In genomic region chr13:28601581-28601980, GRCh38 we compare ENCODE assay signal across 19 cellular contexts. TPM values are rescaled to one million over a fixed set of nuclear protein-coding genes. Genes with fewer than 3 reads are reported as not detected.
DNase-seq lines count a peak whose midpoint lies in the region; ATAC-seq and TF ChIP-seq lines count a peak whose summit lies in the region.
"Had no signal": no experiment of that assay in that cellular context is flagged by ENCODE, and none has a peak within 500 bp of the region (broad histone marks: within the 10 kb centered on the region; RNA-seq: fewer than 3 reads in every experiment).

No MANE protein-coding gene starts in this region.

- H3K36me3 Mint-ChIP-seq in activated CD8-positive, alpha-beta memory T cell treated with anti-CD3 and anti-CD28 coated beads, Interleukin-2, amount 10 ng/mL, durations not matched to agents 7 days and 5 days, result no peaks in the 10 kb centered on the region
- H3K36me3 Mint-ChIP-seq: CD4-positive, CD25-positive, alpha-beta regulatory T cell; CD8-positive, alpha-beta T cell had no signal

- no peak overlapping the region for H3K4me3 ChIP-seq in epithelial cell of esophagus (ENCODE audit: low read length)
- H3K4me3 ChIP-seq: BLaER1 had no signal

- CTCF ChIA-PET in activated CD8-positive, alpha-beta memory T cell treated with anti-CD3 and anti-CD28 coated beads, Interleukin-2, amount 10 ng/mL, durations not matched to agents 7 days and 5 days (lab: Charles Lee), result no interaction called here
- CTCF ChIA-PET in RWPE1 (lab: Yijun Ruan, JAX), result no interaction called here

- H3K4me3 Mint-ChIP-seq in activated CD8-positive, alpha-beta memory T cell treated with anti-CD3 and anti-CD28 coated beads, Interleukin-2, amount 10 ng/mL, durations not matched to agents 7 days and 5 days, result no peak overlapping the region
- H3K4me3 Mint-ChIP-seq: B cell; CD4-positive, CD25-positive, alpha-beta regulatory T cell; CD8-positive, alpha-beta T cell had no signal

- no peaks in the 10 kb centered on the region for H3K4me1 Mint-ChIP-seq in activated CD8-positive, alpha-beta memory T cell treated with anti-CD3 and anti-CD28 coated beads, Interleukin-2, amount 10 ng/mL, durations not matched to agents 7 days and 5 days
- H3K4me1 Mint-ChIP-seq: B cell; CD4-positive, CD25-positive, alpha-beta regulatory T cell had no signal

- peaks cover 16% of the 10 kb centered on the region for H3K27me3 Mint-ChIP-seq in activated CD8-positive, alpha-beta memory T cell treated with anti-CD3 and anti-CD28 coated beads, Interleukin-2, amount 10 ng/mL, durations not matched to agents 7 days and 5 days
- H3K27me3 Mint-ChIP-seq: B cell had no signal

- TF ChIP-seq CTCF in epithelial cell of esophagus (IDR thresholded peaks at IDR 0.05; ENCODE audit: insufficient read depth, low read depth, low read length, missing control alignments), result no peak
- TF ChIP-seq CTCF in RWPE1 (conservative IDR thresholded peaks at IDR 0.05; ENCODE audit: low read depth), result no peak

- no peak overlapping the region for H3K27ac ChIP-seq in RWPE1
- H3K27ac ChIP-seq: BLaER1, C4-2B had no signal

- H3K27ac Mint-ChIP-seq in activated CD8-positive, alpha-beta memory T cell treated with anti-CD3 and anti-CD28 coated beads, Interleukin-2, amount 10 ng/mL, durations not matched to agents 7 days and 5 days, result no peak overlapping the region
- H3K27ac Mint-ChIP-seq: B cell; CD4-positive, CD25-positive, alpha-beta regulatory T cell; CD8-positive, alpha-beta T cell had no signal

- DNase-seq in epithelial cell of esophagus (ENCODE audit: low read depth) (peak; percentile 11), medulla oblongata (ENCODE audit: extremely low spot score) (peak; percentile 48), retina (peak; percentile 10), GM03348 (ENCODE audit: low spot score) (no peak), RWPE1 (ENCODE audit: low spot score) (no peak)
- no peak for DNase-seq in activated CD8-positive, alpha-beta memory T cell treated with anti-CD3 and anti-CD28 coated beads, Interleukin-2, amount 10 ng/mL, durations not matched to agents 7 days and 5 days
- no peak for DNase-seq in activated CD8-positive, alpha-beta memory T cell treated with anti-CD3 and anti-CD28 coated beads for 24 hours
- DNase-seq: Caco-2; CD4-positive, CD25-positive, alpha-beta regulatory T cell; CD8-positive, alpha-beta T cell; DMS153; DND-41; EL; GDM1; GOT3; HCEC 1CT had no signal

- no peak for ATAC-seq in activated CD8-positive, alpha-beta memory T cell treated with anti-CD3 and anti-CD28 coated beads, Interleukin-2, amount 10 ng/mL, durations not matched to agents 7 days and 5 days
- ATAC-seq: CD8-positive, alpha-beta T cell had no signal

- H3K9me3 Mint-ChIP-seq in activated CD8-positive, alpha-beta memory T cell treated with anti-CD3 and anti-CD28 coated beads, Interleukin-2, amount 10 ng/mL, durations not matched to agents 7 days and 5 days (ENCODE audit: low read depth), result no peaks in the 10 kb centered on the region

- POLR2A ChIA-PET in RWPE1 (lab: Yijun Ruan, JAX; ENCODE audit: low non-redundant PET), result no interaction called here

RNA-seq across cellular contexts. Expression of gene POMP, which starts 57.3 kb away (rescaled TPM):
- total RNA-seq in activated CD8-positive, alpha-beta memory T cell treated with anti-CD3 and anti-CD28 coated beads, Interleukin-2, amount 10 ng/mL, durations not matched to agents 7 days and 5 days, result 10 to 100 TPM; 66.2 to 93.1 TPM

Comparison
In these comparisons a context has a peak if more than half of its experiments do, and no peak if none do; other contexts are left out.
1. DNase-seq: peak in epithelial cell of esophagus (single experiment), medulla oblongata (single experiment) and retina (single experiment); none in activated CD8-positive, alpha-beta memory T cell treated with anti-CD3 and anti-CD28 coated beads, Interleukin-2, amount 10 ng/mL, durations not matched to agents 7 days and 5 days (single experiment), GM03348 (single experiment), RWPE1 (single experiment) and activated CD8-positive, alpha-beta memory T cell treated with anti-CD3 and anti-CD28 coated beads for 24 hours (single experiment).